Comparison of ENCODE assay signal across 8 cellular contexts in the genomic region with DNA sequence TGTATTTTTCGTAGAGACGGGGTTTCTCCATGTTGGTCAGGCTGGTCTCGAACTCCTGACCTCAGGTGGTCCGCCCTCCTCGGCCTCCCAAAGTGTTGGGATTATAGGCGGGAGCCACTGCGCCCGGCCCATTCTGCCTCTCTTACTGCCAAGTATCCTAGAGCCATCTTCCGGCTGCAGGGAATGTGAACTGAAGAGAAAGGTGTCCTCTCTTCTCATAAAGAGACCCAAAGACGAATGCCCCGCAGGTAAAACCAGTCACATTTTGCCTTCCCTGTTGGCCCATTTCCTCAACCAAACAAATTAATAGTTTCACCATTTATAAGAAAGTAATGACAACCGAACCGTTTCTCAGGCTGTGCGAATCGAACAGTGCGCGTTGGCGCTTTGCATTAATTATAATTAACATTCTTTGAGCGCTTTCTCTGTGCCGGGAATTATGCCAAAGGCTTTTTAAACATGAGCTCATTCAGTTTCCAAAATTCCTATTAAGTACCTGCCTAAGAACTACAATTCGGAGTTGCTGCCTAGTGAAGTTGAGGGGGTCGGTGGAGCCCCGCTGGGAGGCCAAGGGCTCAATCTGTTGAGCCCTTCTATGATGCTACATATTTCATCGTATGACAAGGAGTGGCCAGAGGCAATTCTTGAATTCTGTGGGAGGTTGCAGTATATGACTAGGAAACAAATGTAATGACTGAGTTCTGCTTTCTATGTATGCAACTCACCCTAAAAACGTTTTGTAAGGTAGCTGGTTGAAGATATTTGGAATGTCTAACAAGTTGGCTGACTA. TPM values are rescaled to one million over a fixed set of nuclear protein-coding genes. Genes with fewer than 3 reads are reported as not detected.
A peak's percentile ranks its signal among the peaks of the same experiment; 100 is the strongest.
DNase-seq lines count a peak whose midpoint lies in the region; ATAC-seq and TF ChIP-seq lines count a peak whose summit lies in the region.

No MANE protein-coding gene starts in this region.

- H3K4me3 Mint-ChIP-seq in activated naive CD8-positive, alpha-beta T cell treated with anti-CD3 and anti-CD28 coated beads, Interleukin-2, amount 10 ng/mL, durations not matched to agents 7 days and 5 days: peak overlapping the region; percentile 100
- peak overlapping the region; percentile 100 for H3K4me3 Mint-ChIP-seq in stimulated activated memory B cell treated with anti-CD40 and anti-IgM and Interleukin-4, amounts not matched to agents 10 μg/mL and 1 μg/mL and 100 μg/mL, for 72 hours

- peaks cover 24% of the 10 kb centered on the region for H3K4me1 Mint-ChIP-seq in activated naive CD8-positive, alpha-beta T cell treated with anti-CD3 and anti-CD28 coated beads, Interleukin-2, amount 10 ng/mL, durations not matched to agents 7 days and 5 days
- H3K4me1 Mint-ChIP-seq in stimulated activated memory B cell treated with anti-CD40 and anti-IgM and Interleukin-4, amounts not matched to agents 10 μg/mL and 1 μg/mL and 100 μg/mL, for 72 hours: peaks cover 38% of the 10 kb centered on the region

- DNase-seq in activated naive CD8-positive, alpha-beta T cell treated with anti-CD3 and anti-CD28 coated beads, Interleukin-2, amount 10 ng/mL, durations not matched to agents 7 days and 5 days: no peak
- no peak for DNase-seq in cerebellar nuclear complex (lab: John Stamatoyannopoulos, UW)
- no peak for DNase-seq in HuH-7 (ENCODE audit: low spot score)
- no peak for DNase-seq in NCI-H446 treated with DMSO at 0.1 percent for 48 hours (lab: John Stamatoyannopoulos, UW)

- peaks cover 13% of the 10 kb centered on the region for H3K36me3 Mint-ChIP-seq in activated naive CD8-positive, alpha-beta T cell treated with anti-CD3 and anti-CD28 coated beads, Interleukin-2, amount 10 ng/mL, durations not matched to agents 7 days and 5 days
- peaks cover 22% of the 10 kb centered on the region for H3K36me3 Mint-ChIP-seq in stimulated activated memory B cell treated with anti-CD40 and anti-IgM and Interleukin-4, amounts not matched to agents 10 μg/mL and 1 μg/mL and 100 μg/mL, for 72 hours

- H3K36me3 ChIP-seq in HEK293 (ENCODE audit: control insufficient read depth in 2 of 2, insufficient read depth in 1 of 2, low read length in 2 of 2): peaks cover 24 to 43% of the 10 kb centered on the region in 2 experiments; a peak in 2 of 3 replicates
- H3K36me3 ChIP-seq in iPS-20b (ENCODE audit: insufficient read depth, low read depth, low read length): peaks cover 39% of the 10 kb centered on the region

- H3K4me1 ChIP-seq in HEK293 (ENCODE audit: control insufficient read depth, insufficient read depth, low read length) (no peaks in the 10 kb centered on the region), iPS-20b (ENCODE audit: insufficient read depth, low read length) (peaks cover 15% of the 10 kb centered on the region)

- CTCF ChIA-PET in HEK293 (lab: Yijun Ruan, JAX): interaction anchor here (1.1 kb wide), 1 partner anchor 10 kb away, joined by 4 read pairs; no protein-coding TSS in a partner anchor

- no peaks in the 10 kb centered on the region for H3K27me3 ChIP-seq in iPS-20b (ENCODE audit: insufficient read depth, low read length)

- peak overlapping the region; percentile 93; the same call in 1 of the 2 replicates for H3K27ac ChIP-seq in HEK293 (ENCODE audit: extremely low read depth, low read depth, low read length)
- H3K27ac ChIP-seq in iPS-20b (ENCODE audit: low read length): no peak overlapping the region

- no peaks in the 10 kb centered on the region for H3K27me3 Mint-ChIP-seq in activated naive CD8-positive, alpha-beta T cell treated with anti-CD3 and anti-CD28 coated beads, Interleukin-2, amount 10 ng/mL, durations not matched to agents 7 days and 5 days
- no peaks in the 10 kb centered on the region for H3K27me3 Mint-ChIP-seq in stimulated activated memory B cell treated with anti-CD40 and anti-IgM and Interleukin-4, amounts not matched to agents 10 μg/mL and 1 μg/mL and 100 μg/mL, for 72 hours

- peak overlapping the region; percentile 99 for H3K27ac Mint-ChIP-seq in activated naive CD8-positive, alpha-beta T cell treated with anti-CD3 and anti-CD28 coated beads, Interleukin-2, amount 10 ng/mL, durations not matched to agents 7 days and 5 days
- peak overlapping the region; percentile 97 for H3K27ac Mint-ChIP-seq in stimulated activated memory B cell treated with anti-CD40 and anti-IgM and Interleukin-4, amounts not matched to agents 10 μg/mL and 1 μg/mL and 100 μg/mL, for 72 hours

- no peak for TF ChIP-seq CTCF in HEK293 (tag by site-specific recombination; IDR thresholded peaks at IDR 0.05)

- H3K9ac ChIP-seq in iPS-20b (ENCODE audit: low read depth, low read length): peak overlapping the region; percentile 73; the same call in 1 of the 2 replicates

- POLR2A ChIA-PET in HEK293 (lab: Yijun Ruan, JAX): interaction anchor here (0.7 to 4.2 kb wide), 7 partner anchors 11 to 113 kb away, joined by 3 to 65 read pairs (median 4); a partner anchor contains a TSS
- POLR2A ChIA-PET in activated naive CD8-positive, alpha-beta T cell treated with anti-CD3 and anti-CD28 coated beads, Interleukin-2, amount 10 ng/mL, durations not matched to agents 7 days and 5 days (lab: Charles Lee): interaction anchor here (1.0 to 4.5 kb wide), 9 partner anchors 11 to 162 kb away, joined by 3 to 51 read pairs (median 8); a partner anchor contains a TSS

- ATAC-seq in activated naive CD8-positive, alpha-beta T cell treated with anti-CD3 and anti-CD28 coated beads, Interleukin-2, amount 10 ng/mL, durations not matched to agents 7 days and 5 days (ENCODE audit: low read depth): no peak
- ATAC-seq in stimulated activated memory B cell treated with anti-CD40 and anti-IgM and Interleukin-4, amounts not matched to agents 10 μg/mL and 1 μg/mL and 100 μg/mL, for 72 hours: no peak
- no peak for ATAC-seq in HG02840 (IDR thresholded peaks at IDR 0.05; ENCODE audit: low FRiP score, unreplicated experiment)

- H3K9me3 ChIP-seq in HEK293 (ENCODE audit: control insufficient read depth, insufficient read depth, low read depth, low read length) (no peaks in the 10 kb centered on the region), iPS-20b (ENCODE audit: insufficient read depth, low read depth, low read length) (no peaks in the 10 kb centered on the region)

- H3K4me3 ChIP-seq in HEK293 (ENCODE audit: low read depth, low read length): peak overlapping the region; percentile 84
- H3K4me3 ChIP-seq in iPS-20b (ENCODE audit: low read length): peak overlapping the region; percentile 100; the same call in 1 of the 2 replicates

- no peaks in the 10 kb centered on the region for H3K9me3 Mint-ChIP-seq in activated naive CD8-positive, alpha-beta T cell treated with anti-CD3 and anti-CD28 coated beads, Interleukin-2, amount 10 ng/mL, durations not matched to agents 7 days and 5 days
- no peaks in the 10 kb centered on the region for H3K9me3 Mint-ChIP-seq in stimulated activated memory B cell treated with anti-CD40 and anti-IgM and Interleukin-4, amounts not matched to agents 10 μg/mL and 1 μg/mL and 100 μg/mL, for 72 hours

TF ChIP-seq in HEK293, 187 proteins besides CTCF, POLR2A, EP300 and RAD21:
- TF ChIP-seq ZNF670 (tag by site-specific recombination; IDR thresholded peaks at IDR 0.05; ENCODE audit: low read depth) (no peak), GLIS2 (tag by site-specific recombination; IDR thresholded peaks at IDR 0.05) (no peak), FEZF1 (tag by site-specific recombination; IDR thresholded peaks at IDR 0.05) (0 out of 2 replicates have a peak, but pooled peaks have one; percentile 0), ZNF335 (tag by site-specific recombination; conservative IDR thresholded peaks at IDR 0.05) (0 out of 2 replicates have a peak, but pooled peaks have one; percentile 11), ZNF792 (tag by site-specific recombination; IDR thresholded peaks at IDR 0.05) (0 out of 2 replicates have a peak, but pooled peaks have one; percentile 3), MEIS1 (CRISPR knock-in tag; IDR thresholded peaks at IDR 0.05; ENCODE audit: borderline replicate concordance) (no peak), ZNF37A (tag by site-specific recombination; IDR thresholded peaks at IDR 0.05) (no peak)

RNA-seq across cellular contexts. Expression of a gene that starts 0.8 kb away (rescaled TPM):
- total RNA-seq in activated naive CD8-positive, alpha-beta T cell treated with anti-CD3 and anti-CD28 coated beads, Interleukin-2, amount 10 ng/mL, durations not matched to agents 7 days and 5 days: 1,000 to 10,000 TPM; 1,017 to 1,034 TPM

RNA-seq across cellular contexts. Expression of a gene that starts 10.4 kb away (rescaled TPM):
- 10 to 100 TPM; 35.0 to 35.3 TPM for total RNA-seq in activated naive CD8-positive, alpha-beta T cell treated with anti-CD3 and anti-CD28 coated beads, Interleukin-2, amount 10 ng/mL, durations not matched to agents 7 days and 5 days

RNA-seq across cellular contexts. Expression of a gene that starts 37.1 kb away (rescaled TPM):
- 10 to 100 TPM; 21.5 TPM for total RNA-seq in activated naive CD8-positive, alpha-beta T cell treated with anti-CD3 and anti-CD28 coated beads, Interleukin-2, amount 10 ng/mL, durations not matched to agents 7 days and 5 days
